Comparison of ENCODE assay signal across 8 cellular contexts in genomic region chr3:53044371-53045106, GRCh38. TPM values are rescaled to one million over a fixed set of nuclear protein-coding genes. Genes with fewer than 3 reads are reported as not detected.
DNase-seq lines count a peak whose midpoint lies in the region; ATAC-seq lines count a peak whose summit lies in the region.

No MANE protein-coding gene starts in this region.

- ATAC-seq in HG03135 (IDR thresholded peaks at IDR 0.05; ENCODE audit: unreplicated experiment) (peak; percentile 9), T-cell (replicated peaks in 1 of 4) (peak; percentile 4 to 24 (median 16))

- DNase-seq in NCI-H2227 (lab: John Stamatoyannopoulos, UW; ENCODE audit: unreplicated experiment): peak; percentile 54
- no peak for DNase-seq in NCI-H2227 treated with DMSO at 0.1 percent for 48 hours (lab: John Stamatoyannopoulos, UW)
- peak in 31 of 34 experiments; percentile 1 to 69 (median 30) for DNase-seq in T-cell
- DNase-seq in T47D (ENCODE audit: low read depth in 1 of 2, low spot score in 1 of 2): peak; percentile 30 to 39
- DNase-seq in immature natural killer cell: no peak
- DNase-seq in OCI-M2 (lab: John Stamatoyannopoulos, UW; ENCODE audit: unreplicated experiment): no peak

- peak overlapping the region; percentile 88 to 96 (median 91) for H3K9ac ChIP-seq in skeletal muscle tissue (ENCODE audit: low read depth in 1 of 3, low read length in 3 of 3)

- peaks cover 8 to 18% (median 13%) of the 10 kb centered on the region in 3 donors for H3K4me1 ChIP-seq in skeletal muscle tissue (ENCODE audit: control insufficient read depth in 3 of 3, insufficient read depth in 3 of 3, low read length in 3 of 3)

- CTCF ChIA-PET in T-cell (lab: Charles Lee): no interaction called here

- H3K4me3 ChIP-seq in skeletal muscle tissue (ENCODE audit: low read length in 3 of 3): peak overlapping the region; percentile 89 to 91 (median 90)

- H3K4me3 Mint-ChIP-seq in T-cell (peak overlapping the region; percentile 89 to 98 (median 94)), immature natural killer cell (peak overlapping the region; percentile 93 to 98 (median 95))

- H3K9me3 Mint-ChIP-seq in T-cell (no peaks in the 10 kb centered on the region), immature natural killer cell (no peaks in the 10 kb centered on the region)

- H3K27ac ChIP-seq in skeletal muscle tissue (ENCODE audit: low read depth, low read length): peak overlapping the region; percentile 91

- H3K27me3 Mint-ChIP-seq in T-cell (no peaks in the 10 kb centered on the region), immature natural killer cell (ENCODE audit: low read depth in 3 of 3) (peaks cover 10 to 14% (median 12%) of the 10 kb centered on the region in 3 donors)

- no peaks in the 10 kb centered on the region for H3K27me3 ChIP-seq in skeletal muscle tissue (ENCODE audit: control insufficient read depth in 3 of 3, insufficient read depth in 3 of 3, low read length in 3 of 3)

- H3K36me3 Mint-ChIP-seq in T-cell: no peaks in the 10 kb centered on the region
- no peaks in the 10 kb centered on the region for H3K36me3 Mint-ChIP-seq in immature natural killer cell

- H3K9me3 ChIP-seq in skeletal muscle tissue (ENCODE audit: control insufficient read depth in 3 of 3, low read length in 3 of 3): no peaks in the 10 kb centered on the region

- H3K4me1 Mint-ChIP-seq in T-cell (peaks cover 50 to 58% (median 51%) of the 10 kb centered on the region in 3 donors), immature natural killer cell (peaks cover 22 to 36% of the 10 kb centered on the region in 2 donors)

- POLR2A ChIA-PET in T-cell (lab: Charles Lee): interaction anchor here (0.5 to 0.8 kb wide), 2 partner anchors 11 to 1655 kb away, joined by 3 to 5 read pairs; no protein-coding TSS in a partner anchor

- in situ Hi-C loops in T47D (cut with HindIII; ENCODE audit: low pct_unique_long_range_greater_than_20kb, low sequenced_read_pairs): no loop called here

- H3K27ac Mint-ChIP-seq in T-cell: peak overlapping the region; percentile 98 to 99
- H3K27ac Mint-ChIP-seq in immature natural killer cell: peak overlapping the region; percentile 93 to 97 (median 96)

- no peaks in the 10 kb centered on the region for H3K36me3 ChIP-seq in skeletal muscle tissue (ENCODE audit: control insufficient read depth in 3 of 3, insufficient read depth in 3 of 3, low read length in 3 of 3)

RNA-seq across cellular contexts. Expression of gene SFMBT1, which starts 1.3 kb away (rescaled TPM):
- total RNA-seq in T-cell (10 to 100 TPM; 30.3 to 42.7 (median 37.7) TPM), skeletal muscle tissue (11.0 TPM)
- polyA plus RNA-seq in immature natural killer cell: 10 to 100 TPM in 2 of 3 donors, 1 to 10 TPM in 1; 6.6 to 12.9 (median 12.3) TPM

Comparison
In these comparisons a context has a peak if more than half of its experiments do, and no peak if none do; other contexts are left out.
1. DNase-seq: peak in NCI-H2227 (single experiment), T-cell (31 of 34) and T47D (2 of 2); none in NCI-H2227 treated with DMSO at 0.1 percent for 48 hours (single experiment), immature natural killer cell (0 of 3) and OCI-M2 (single experiment).